In genomic region chr17:8857919-8858318, GRCh38 we compare ENCODE assay signal across 8 cellular contexts. TPM values are rescaled to one million over a fixed set of nuclear protein-coding genes. Genes with fewer than 3 reads are reported as not detected.
DNase-seq lines count a peak whose midpoint lies in the region; ATAC-seq lines count a peak whose summit lies in the region.

No MANE protein-coding gene starts in this region.

- no peaks in the 10 kb centered on the region for H3K79me2 ChIP-seq in ACC112 (ENCODE audit: control insufficient read depth, insufficient read depth, low read length, unreplicated experiment)

- ATAC-seq in GM18517 (IDR thresholded peaks at IDR 0.05; ENCODE audit: unreplicated experiment) (peak; percentile 46), HG03439 (IDR thresholded peaks at IDR 0.05; ENCODE audit: unreplicated experiment) (peak; percentile 39)
- ATAC-seq in activated T-cell treated with anti-CD3 and anti-CD28 coated beads, Interleukin-2, amount 50 U/mL, for 4 hours: peak; percentile 18 to 33

- H2AFZ ChIP-seq in ACC112 (ENCODE audit: low read length, unreplicated experiment): no peak overlapping the region

- no peaks in the 10 kb centered on the region for H3K9me3 Mint-ChIP-seq in activated T-cell treated with anti-CD3 and anti-CD28 coated beads, Interleukin-2, amount 50 U/mL, for 4 hours

- peak overlapping the region; percentile 72 for H3K27ac ChIP-seq in ACC112 (ENCODE audit: low read depth, low read length)

- H3K4me1 Mint-ChIP-seq in activated T-cell treated with anti-CD3 and anti-CD28 coated beads, Interleukin-2, amount 50 U/mL, for 4 hours (ENCODE audit: low read depth): peaks cover 23% of the 10 kb centered on the region

- H3K4me3 ChIP-seq in ACC112 (ENCODE audit: low read depth, low read length): no peak overlapping the region

- no peaks in the 10 kb centered on the region for H3K36me3 Mint-ChIP-seq in activated T-cell treated with anti-CD3 and anti-CD28 coated beads, Interleukin-2, amount 50 U/mL, for 4 hours (ENCODE audit: insufficient read depth)

- H3K36me3 ChIP-seq in ACC112 (ENCODE audit: insufficient read depth, low read length): no peaks in the 10 kb centered on the region

- H3K4me3 Mint-ChIP-seq in activated T-cell treated with anti-CD3 and anti-CD28 coated beads, Interleukin-2, amount 50 U/mL, for 4 hours: no peak overlapping the region

- DNase-seq in activated T-cell treated with anti-CD3 and anti-CD28 coated beads, Interleukin-2, amount 50 U/mL, for 4 hours: no peak
- DNase-seq in putamen (ENCODE audit: low spot score) (peak; percentile 22), epidermal melanocyte (ENCODE audit: insufficient read length, low spot score) (no peak), activated gamma-delta T cell treated with Interleukin-2 at 50 U/mL for 16 hours (no peak), NCI-H1105 (lab: John Stamatoyannopoulos, UW) (no peak)

- no peaks in the 10 kb centered on the region for H3K27me3 ChIP-seq in ACC112 (ENCODE audit: insufficient read depth, low read length)

- H3K4me1 ChIP-seq in ACC112 (ENCODE audit: control insufficient read depth, insufficient read depth, low read length, unreplicated experiment): peaks cover 27% of the 10 kb centered on the region

- H3K27me3 Mint-ChIP-seq in activated T-cell treated with anti-CD3 and anti-CD28 coated beads, Interleukin-2, amount 50 U/mL, for 4 hours (ENCODE audit: low read depth): no peaks in the 10 kb centered on the region

RNA-seq across cellular contexts. Expression of gene PIK3R6, which starts 9.6 kb away (rescaled TPM):
- under 1 TPM in 2 of 3 donors, not detected in 1; 0.32 to 0.35 TPM for total RNA-seq in activated T-cell treated with anti-CD3 and anti-CD28 coated beads, Interleukin-2, amount 50 U/mL, for 4 hours

RNA-seq across cellular contexts. Expression of gene MFSD6L, which starts 58.8 kb away (rescaled TPM):
- total RNA-seq in activated T-cell treated with anti-CD3 and anti-CD28 coated beads, Interleukin-2, amount 50 U/mL, for 4 hours: under 1 TPM in 1 of 3 donors, not detected in 2; 0.08 TPM
